Comparison of ENCODE assay signal across 11 cellular contexts in the genomic region with DNA sequence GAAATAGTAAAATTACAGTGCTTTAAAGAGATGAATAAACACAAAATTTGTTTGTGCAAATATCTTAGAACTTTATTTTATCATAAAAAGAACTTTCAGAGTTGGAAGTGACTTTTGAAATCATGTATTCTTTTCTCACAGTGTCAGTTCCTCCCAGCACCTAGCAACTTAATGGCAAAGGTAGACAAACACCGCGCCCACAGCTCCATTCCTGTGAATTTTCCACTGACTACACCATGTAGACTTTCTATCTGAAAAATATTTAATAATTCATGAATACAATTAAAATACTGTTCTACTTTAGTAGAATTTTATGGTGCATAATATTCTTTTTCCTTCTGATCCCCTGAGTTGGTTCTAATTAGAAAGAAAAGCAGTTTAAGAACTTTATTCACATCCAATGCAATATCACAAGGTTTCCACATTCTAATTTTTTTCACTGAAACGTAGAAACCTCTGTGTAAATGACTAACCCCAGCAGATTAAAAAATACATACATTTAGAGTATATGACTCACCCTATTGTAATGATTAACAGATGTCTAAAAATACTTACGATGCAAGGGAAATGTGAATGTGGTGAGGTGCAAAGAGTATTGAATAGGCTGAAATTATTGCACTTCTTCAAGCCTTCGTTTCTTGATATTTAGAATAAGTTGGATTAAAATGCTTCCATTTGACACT.
DNase-seq lines count a peak whose midpoint lies in the region; ATAC-seq lines count a peak whose summit lies in the region.
"Had no signal": no experiment of that assay in that cellular context is flagged by ENCODE, and none has a peak within 500 bp of the region (broad histone marks: within the 10 kb centered on the region; RNA-seq: fewer than 3 reads in every experiment).

No MANE protein-coding gene starts in this region.

- no peaks in the 10 kb centered on the region for H3K36me3 Mint-ChIP-seq in activated T-cell treated with anti-CD3 and anti-CD28 coated beads, Interleukin-2, amount 50 U/mL, for 72 hours (ENCODE audit: insufficient read depth in 2 of 2)

- no peak overlapping the region for H3K27ac Mint-ChIP-seq in activated T-cell treated with anti-CD3 and anti-CD28 coated beads, Interleukin-2, amount 50 U/mL, for 72 hours
- H3K27ac Mint-ChIP-seq: activated T-helper 17 cell treated with anti-CD3 and anti-CD28 coated beads, Interleukin-2, amount 50 U/mL, for 72 hours; stimulated activated naive CD8-positive, alpha-beta T cell treated with anti-CD3 and anti-CD28 coated beads, Interleukin-15, Interleukin-2, amounts not matched to agents 100 ng/mL and 50 ng/mL, for 24 hours had no signal

- H3K27me3 Mint-ChIP-seq in activated T-cell treated with anti-CD3 and anti-CD28 coated beads, Interleukin-2, amount 50 U/mL, for 72 hours (ENCODE audit: low read depth), result no peaks in the 10 kb centered on the region
- H3K27me3 Mint-ChIP-seq: activated T-helper 17 cell treated with anti-CD3 and anti-CD28 coated beads, Interleukin-2, amount 50 U/mL, for 72 hours; stimulated activated naive CD8-positive, alpha-beta T cell treated with anti-CD3 and anti-CD28 coated beads, Interleukin-15, Interleukin-2, amounts not matched to agents 100 ng/mL and 50 ng/mL, for 24 hours had no signal

- no peak overlapping the region for H3K4me3 Mint-ChIP-seq in activated T-cell treated with anti-CD3 and anti-CD28 coated beads, Interleukin-2, amount 50 U/mL, for 72 hours
- H3K4me3 Mint-ChIP-seq: activated T-helper 17 cell treated with anti-CD3 and anti-CD28 coated beads, Interleukin-2, amount 50 U/mL, for 72 hours; stimulated activated naive CD8-positive, alpha-beta T cell treated with anti-CD3 and anti-CD28 coated beads, Interleukin-15, Interleukin-2, amounts not matched to agents 100 ng/mL and 50 ng/mL, for 24 hours had no signal

- ATAC-seq in GM21423 (IDR thresholded peaks at IDR 0.05; ENCODE audit: unreplicated experiment) (peak; percentile 80), HG03139 (IDR thresholded peaks at IDR 0.05; ENCODE audit: unreplicated experiment) (peak; percentile 80)
- ATAC-seq in activated T-cell treated with anti-CD3 and anti-CD28 coated beads, Interleukin-2, amount 50 U/mL, for 72 hours (replicated peaks in 1 of 2), result no peak
- ATAC-seq: activated T-helper 17 cell treated with anti-CD3 and anti-CD28 coated beads, Interleukin-2, amount 50 U/mL, for 72 hours had no signal

- no peaks in the 10 kb centered on the region for H3K9me3 Mint-ChIP-seq in activated T-cell treated with anti-CD3 and anti-CD28 coated beads, Interleukin-2, amount 50 U/mL, for 72 hours
- H3K9me3 Mint-ChIP-seq: activated T-helper 17 cell treated with anti-CD3 and anti-CD28 coated beads, Interleukin-2, amount 50 U/mL, for 72 hours; stimulated activated naive CD8-positive, alpha-beta T cell treated with anti-CD3 and anti-CD28 coated beads, Interleukin-15, Interleukin-2, amounts not matched to agents 100 ng/mL and 50 ng/mL, for 24 hours had no signal

- peak; percentile 80 for DNase-seq in DMS53 (lab: John Stamatoyannopoulos, UW)
- peak; percentile 11 for DNase-seq in brain pericyte (ENCODE audit: low read depth, low spot score)
- DNase-seq in NCI-H2107 treated with DMSO at 0.1 percent for 48 hours (lab: John Stamatoyannopoulos, UW; ENCODE audit: unreplicated experiment), result no peak
- DNase-seq in NCI-H345 (lab: John Stamatoyannopoulos, UW), result no peak
- DNase-seq in activated T-cell treated with anti-CD3 and anti-CD28 coated beads, Interleukin-2, amount 50 U/mL, for 72 hours, result no peak
- DNase-seq in NCI-H2029 treated with DMSO at 0.1 percent for 48 hours (lab: John Stamatoyannopoulos, UW), result no peak
- DNase-seq: Right ventricle myocardium superior had no signal

- no peaks in the 10 kb centered on the region for H3K4me1 Mint-ChIP-seq in activated T-cell treated with anti-CD3 and anti-CD28 coated beads, Interleukin-2, amount 50 U/mL, for 72 hours (ENCODE audit: low read depth)
- H3K4me1 Mint-ChIP-seq: activated T-helper 17 cell treated with anti-CD3 and anti-CD28 coated beads, Interleukin-2, amount 50 U/mL, for 72 hours had no signal

Comparison
In these comparisons a context has a peak if more than half of its experiments do, and no peak if none do; other contexts are left out.
1. DNase-seq: peak in DMS53 (single experiment) and brain pericyte (single experiment); none in NCI-H2107 treated with DMSO at 0.1 percent for 48 hours (single experiment), NCI-H345 (single experiment), activated T-cell treated with anti-CD3 and anti-CD28 coated beads, Interleukin-2, amount 50 U/mL, for 72 hours (0 of 2) and NCI-H2029 treated with DMSO at 0.1 percent for 48 hours (single experiment).
2. ATAC-seq: peak in GM21423 (single experiment) and HG03139 (single experiment); none in activated T-cell treated with anti-CD3 and anti-CD28 coated beads, Interleukin-2, amount 50 U/mL, for 72 hours (0 of 2).